1 cellular context compared by ENCODE assay signal in the genomic region with DNA sequence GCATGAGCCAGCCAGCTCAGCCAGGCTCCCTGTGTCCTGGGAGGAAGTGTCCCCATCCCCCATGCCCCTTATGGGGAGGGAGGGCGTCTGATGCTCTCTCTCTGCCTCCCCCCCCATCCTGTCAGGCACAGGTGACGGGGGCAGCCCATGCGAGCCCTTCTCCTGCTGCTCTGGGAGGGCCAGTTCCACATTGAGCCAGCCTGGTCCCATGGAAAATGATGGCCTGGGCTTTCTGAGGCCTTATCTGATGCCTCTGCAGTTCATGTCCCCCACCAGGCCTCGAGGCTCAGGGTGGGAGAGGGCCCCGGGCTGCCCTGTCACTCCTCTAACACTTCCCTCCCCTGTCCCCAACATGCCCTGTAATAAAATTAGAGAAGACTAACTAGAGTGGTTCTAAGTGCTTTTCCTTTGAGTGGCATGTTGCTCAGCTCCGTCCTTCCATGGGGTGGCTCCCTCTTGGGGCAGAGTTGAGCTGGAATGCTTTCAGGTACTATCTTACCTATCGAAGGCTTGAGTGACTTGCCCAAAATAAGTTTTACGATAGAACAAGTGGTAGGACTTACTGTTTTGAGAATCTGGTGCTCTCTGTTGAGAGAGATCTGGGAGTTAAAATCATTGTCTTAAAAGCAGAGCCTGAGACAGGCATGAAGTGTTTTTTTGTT.
TF ChIP-seq lines count a peak whose summit lies in the region.

No MANE protein-coding gene starts in this region.

TF ChIP-seq in WTC11, 78 proteins besides CTCF, POLR2A, EP300 and RAD21 (continued from another document):
- TF ChIP-seq, protein P1, sequence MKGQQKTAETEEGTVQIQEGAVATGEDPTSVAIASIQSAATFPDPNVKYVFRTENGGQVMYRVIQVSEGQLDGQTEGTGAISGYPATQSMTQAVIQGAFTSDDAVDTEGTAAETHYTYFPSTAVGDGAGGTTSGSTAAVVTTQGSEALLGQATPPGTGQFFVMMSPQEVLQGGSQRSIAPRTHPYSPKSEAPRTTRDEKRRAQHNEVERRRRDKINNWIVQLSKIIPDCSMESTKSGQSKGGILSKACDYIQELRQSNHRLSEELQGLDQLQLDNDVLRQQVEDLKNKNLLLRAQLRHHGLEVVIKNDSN (CRISPR knock-in tag; IDR thresholded peaks at IDR 0.05), result no peak
- TF ChIP-seq CBFB (CRISPR knock-in tag; IDR thresholded peaks at IDR 0.05; ENCODE audit: low read depth), result no peak
